In genomic region chr9:34522091-34522887, GRCh38 we compare ENCODE assay signal across 9 cellular contexts. TPM values are rescaled to one million over a fixed set of nuclear protein-coding genes. Genes with fewer than 3 reads are reported as not detected.
DNase-seq lines count a peak whose midpoint lies in the region; ATAC-seq and TF ChIP-seq lines count a peak whose summit lies in the region.
"Had no signal": no experiment of that assay in that cellular context is flagged by ENCODE, and none has a peak within 500 bp of the region (broad histone marks: within the 10 kb centered on the region; RNA-seq: fewer than 3 reads in every experiment).

No MANE protein-coding gene starts in this region.

- H3K4ac ChIP-seq in trophoblast cell (ENCODE audit: low read depth, low read length), result no peak overlapping the region

- H2AFZ ChIP-seq in trophoblast cell (ENCODE audit: insufficient read depth, low read length, poor library complexity), result peak overlapping the region; percentile 46

- H3K9ac ChIP-seq in trophoblast cell (ENCODE audit: low read length), result peak overlapping the region; percentile 20

- no peak overlapping the region for H3K14ac ChIP-seq in trophoblast cell (ENCODE audit: low read length)

- TF ChIP-seq CTCF in Panc1 (IDR thresholded peaks at IDR 0.05), result no peak
- no peak for TF ChIP-seq CTCF in esophagus squamous epithelium (IDR thresholded peaks at IDR 0.05)

- no peaks in the 10 kb centered on the region for H3K79me2 ChIP-seq in trophoblast cell (ENCODE audit: control insufficient read depth, insufficient read depth, low read length, poor library complexity)

- H3K4me3 ChIP-seq in Panc1 (ENCODE audit: low read depth in 2 of 2, low read length in 2 of 2), result peak overlapping the region; percentile 51 to 61
- H3K4me3 ChIP-seq in esophagus squamous epithelium, result peak overlapping the region; percentile 29 to 71 (median 50)
- H3K4me3 ChIP-seq in trophoblast cell (ENCODE audit: low read depth, low read length), result peak overlapping the region; percentile 66

- H4K8ac ChIP-seq in trophoblast cell (ENCODE audit: low read depth, low read length), result peak overlapping the region; percentile 22

- ATAC-seq in GM19455 (IDR thresholded peaks at IDR 0.05; ENCODE audit: unreplicated experiment) (peak; percentile 26), Panc1 (peak; percentile 6; the same call in 1 of the 2 replicates)

- H2BK5ac ChIP-seq in trophoblast cell (ENCODE audit: low read depth, low read length, poor library complexity), result no peak overlapping the region

- H3K9me3 ChIP-seq in Panc1 (ENCODE audit: control insufficient read depth, insufficient read depth, low read depth, low read length) (no peaks in the 10 kb centered on the region), esophagus squamous epithelium (no peaks in the 10 kb centered on the region), trophoblast cell (ENCODE audit: insufficient read depth, low read depth, low read length) (peaks cover 4% of the 10 kb centered on the region)

- H2BK12ac ChIP-seq in trophoblast cell (ENCODE audit: low read length), result no peak overlapping the region

- in situ Hi-C loops in Panc1 (cut with HindIII; ENCODE audit: low pct_unique_long_range_greater_than_20kb, low sequenced_read_pairs), result no loop called here

- 24 to 27% methylated on average over 15 to 17 of the region's 31 CpGs for WGBS in esophagus squamous epithelium, 2 donors
- WGBS in trophoblast cell (ENCODE audit: extremely low coverage, insufficient coverage, insufficient read length), result no CpG with 5 or more reads among the region's 31 CpGs

- H4K91ac ChIP-seq in trophoblast cell (ENCODE audit: low read depth, low read length), result no peak overlapping the region

- DNase-seq in Panc1 (ENCODE audit: low read depth, low spot score) (no peak), esophagus squamous epithelium (lab: John Stamatoyannopoulos, UW) (no peak), trophoblast cell (no peak), NOMO-1 (lab: John Stamatoyannopoulos, UW; ENCODE audit: unreplicated experiment in 2 of 2) (no peak), NCI-H510A treated with DMSO at 0.1 percent for 48 hours (lab: John Stamatoyannopoulos, UW) (no peak), Kasumi-1 (lab: John Stamatoyannopoulos, UW) (no peak)
- DNase-seq in effector CD4-positive, alpha-beta T cell, result no peak

- POLR2A ChIA-PET in Panc1 (lab: Charles Lee), result no interaction called here

- no peak overlapping the region for H2BK120ac ChIP-seq in trophoblast cell (ENCODE audit: insufficient read depth, low read length, poor library complexity)

- BruUV-seq in Panc1 (replicated peaks; lab: Mats Ljungman, UMichigan), result no TSS peak

- H3K27ac ChIP-seq in Panc1 (ENCODE audit: low read length) (peak overlapping the region; percentile 73), esophagus squamous epithelium (peak overlapping the region in 1 of 4 donors; percentile 20), trophoblast cell (ENCODE audit: low read depth, low read length) (no peak overlapping the region)

- H2AK5ac ChIP-seq in trophoblast cell (ENCODE audit: low read length), result no peak overlapping the region

- peak overlapping the region; percentile 73 for H3K4me2 ChIP-seq in trophoblast cell (ENCODE audit: low read length)

- no peak overlapping the region for H3K23ac ChIP-seq in trophoblast cell (ENCODE audit: low read length)

- no peak for TF ChIP-seq POLR2A in esophagus squamous epithelium (IDR thresholded peaks at IDR 0.05)

- H4K12ac ChIP-seq in trophoblast cell (ENCODE audit: low read depth, low read length), result no peak overlapping the region

- H3K4me1 ChIP-seq in Panc1 (ENCODE audit: control insufficient read depth, insufficient read depth, low read length), result peaks cover 4% of the 10 kb centered on the region; the same call in 1 of the 2 replicates
- H3K4me1 ChIP-seq in esophagus squamous epithelium, result peaks cover 3 to 14% (median 13%) of the 10 kb centered on the region in 3 donors
- peaks cover 3 to 10% of the 10 kb centered on the region in 2 experiments for H3K4me1 ChIP-seq in trophoblast cell (ENCODE audit: control insufficient read depth in 1 of 2, insufficient read depth in 2 of 2, low read length in 2 of 2)

- no peaks in the 10 kb centered on the region for H3K79me1 ChIP-seq in trophoblast cell (ENCODE audit: low read length)

- H3K18ac ChIP-seq in trophoblast cell (ENCODE audit: low read length), result no peak overlapping the region

- H3K27me3 ChIP-seq in Panc1 (ENCODE audit: control insufficient read depth, insufficient read depth, low read length) (peaks cover 2% of the 10 kb centered on the region), esophagus squamous epithelium (peaks cover 0 to 31% (median 0%) of the 10 kb centered on the region in 4 donors), trophoblast cell (ENCODE audit: insufficient read depth, low read length) (no peaks in the 10 kb centered on the region)

- intact Hi-C loops in Panc1 (cut with micrococcal nuclease; ENCODE audit: unreplicated experiment) (no loop called here), esophagus squamous epithelium (cut with DNase I) (no loop called here)

- H3K36me3 ChIP-seq in Panc1 (ENCODE audit: control insufficient read depth, insufficient read depth, low read length) (no peaks in the 10 kb centered on the region), esophagus squamous epithelium (no peaks in the 10 kb centered on the region), trophoblast cell (ENCODE audit: control insufficient read depth in 1 of 2, insufficient read depth in 2 of 2, low read length in 2 of 2) (no peaks in the 10 kb centered on the region)

- CTCF ChIA-PET in Panc1 (lab: Charles Lee), result interaction anchor here (1.5 kb wide), 1 partner anchor 118 kb away, joined by 3 read pairs; no protein-coding TSS in a partner anchor

RNA-seq across cellular contexts. Expression of gene ENHO, which starts 0.5 kb away (rescaled TPM):
- 7.2 TPM for total RNA-seq in Panc1 (2021; ENCODE audit: unreplicated experiment)
- polyA plus RNA-seq in Panc1 (2012; ENCODE audit: insufficient read length), result 9.5 TPM
- under 1 TPM in 1 of 4 donors, not detected in 3; 0.38 TPM for total RNA-seq in esophagus squamous epithelium
- polyA plus RNA-seq in trophoblast cell (2013), result 0.54 and 0.55 TPM in 2 replicates
- total RNA-seq: T-helper 2 cell treated with Interferon-gamma antibody and Interleukin-4, amounts not matched to agents 100 ng/mL and 5 ng/mL, for 36 hours had no signal
